Comparison of ENCODE assay signal across 23 cellular contexts in genomic region chr20:63777614-63778013, GRCh38.
"Had no signal": no experiment of that assay in that cellular context is flagged by ENCODE, and none has a peak within 500 bp of the region (broad histone marks: within the 10 kb centered on the region; RNA-seq: fewer than 3 reads in every experiment).

No MANE protein-coding gene starts in this region.

- H3K9me3 Mint-ChIP-seq: naive thymus-derived CD4-positive, alpha-beta T cell; stimulated activated naive B cell treated with anti-CD40 and anti-IgM and Interleukin-4, amounts not matched to agents 10 μg/mL and 1 μg/mL and 100 μg/mL, for 72 hours; stimulated activated naive CD8-positive, alpha-beta T cell treated with anti-CD3 and anti-CD28 coated beads, Interleukin-15, amount 100 ng/mL, for 72 hours had no signal

- DNase-seq: effector CD4-positive, alpha-beta T cell; heart right ventricle; islet precursor cell; left cardiac atrium; left ventricle myocardium inferior; naive thymus-derived CD4-positive, alpha-beta T cell; retina; spleen; stimulated activated CD4-positive, alpha-beta T cell treated with anti-CD3 and anti-CD28 coated beads, Interleukin-15, amount 100 ng/mL, for 24 hours; stimulated activated CD4-positive, alpha-beta T cell treated with anti-CD3 and anti-CD28 coated beads, Interleukin-1b, Interleukin-23, amount 100 ng/mL, for 48 hours; stimulated activated CD4-positive, alpha-beta T cell treated with anti-CD3 and anti-CD28 coated beads, Interleukin-4, amount 100 ng/mL, for 4 hours; stimulated activated naive B cell treated with anti-CD40 and anti-IgM and Interleukin-4, amounts not matched to agents 10 μg/mL and 1 μg/mL and 100 μg/mL, for 72 hours; stimulated activated naive CD8-positive, alpha-beta T cell treated with anti-CD3 and anti-CD28 coated beads, Interleukin-15, amount 100 ng/mL, for 72 hours; testis; upper lobe of right lung had no signal

- H3K27ac Mint-ChIP-seq: stimulated activated naive B cell treated with anti-CD40 and anti-IgM and Interleukin-4, amounts not matched to agents 10 μg/mL and 1 μg/mL and 100 μg/mL, for 72 hours had no signal

- H3K4me3 Mint-ChIP-seq: naive thymus-derived CD4-positive, alpha-beta T cell; stimulated activated naive B cell treated with anti-CD40 and anti-IgM and Interleukin-4, amounts not matched to agents 10 μg/mL and 1 μg/mL and 100 μg/mL, for 72 hours; stimulated activated naive CD8-positive, alpha-beta T cell treated with anti-CD3 and anti-CD28 coated beads, Interleukin-15, amount 100 ng/mL, for 72 hours had no signal

- H3K27me3 Mint-ChIP-seq: progenitor cell of endocrine pancreas; stimulated activated naive CD8-positive, alpha-beta T cell treated with anti-CD3 and anti-CD28 coated beads, Interleukin-15, amount 100 ng/mL, for 72 hours had no signal

- H3K9me3 ChIP-seq: heart right ventricle, left ventricle myocardium inferior, ovary, spleen, testis, tibial nerve, upper lobe of right lung, vagina had no signal

- ATAC-seq: esophagus mucosa; heart right ventricle; left cardiac atrium; naive thymus-derived CD4-positive, alpha-beta T cell; sciatic nerve; stimulated activated naive B cell treated with anti-CD40 and anti-IgM and Interleukin-4, amounts not matched to agents 10 μg/mL and 1 μg/mL and 100 μg/mL, for 72 hours; stimulated activated naive CD8-positive, alpha-beta T cell treated with anti-CD3 and anti-CD28 coated beads, Interleukin-15, amount 100 ng/mL, for 72 hours; upper lobe of right lung had no signal

- H3K27me3 ChIP-seq: heart right ventricle, ovary, spleen, testis, tibial nerve, upper lobe of right lung, vagina had no signal

- H3K4me3 ChIP-seq: coronary artery, heart right ventricle, left ventricle myocardium inferior, lung, ovary, spleen, testis, tibial nerve, upper lobe of right lung, vagina had no signal

- H3K36me3 ChIP-seq: ovary, spleen, upper lobe of right lung, vagina had no signal

- H3K27ac ChIP-seq: coronary artery, heart right ventricle, left ventricle myocardium inferior, ovary, testis, tibial nerve, upper lobe of right lung, vagina had no signal
